In the genomic region with DNA sequence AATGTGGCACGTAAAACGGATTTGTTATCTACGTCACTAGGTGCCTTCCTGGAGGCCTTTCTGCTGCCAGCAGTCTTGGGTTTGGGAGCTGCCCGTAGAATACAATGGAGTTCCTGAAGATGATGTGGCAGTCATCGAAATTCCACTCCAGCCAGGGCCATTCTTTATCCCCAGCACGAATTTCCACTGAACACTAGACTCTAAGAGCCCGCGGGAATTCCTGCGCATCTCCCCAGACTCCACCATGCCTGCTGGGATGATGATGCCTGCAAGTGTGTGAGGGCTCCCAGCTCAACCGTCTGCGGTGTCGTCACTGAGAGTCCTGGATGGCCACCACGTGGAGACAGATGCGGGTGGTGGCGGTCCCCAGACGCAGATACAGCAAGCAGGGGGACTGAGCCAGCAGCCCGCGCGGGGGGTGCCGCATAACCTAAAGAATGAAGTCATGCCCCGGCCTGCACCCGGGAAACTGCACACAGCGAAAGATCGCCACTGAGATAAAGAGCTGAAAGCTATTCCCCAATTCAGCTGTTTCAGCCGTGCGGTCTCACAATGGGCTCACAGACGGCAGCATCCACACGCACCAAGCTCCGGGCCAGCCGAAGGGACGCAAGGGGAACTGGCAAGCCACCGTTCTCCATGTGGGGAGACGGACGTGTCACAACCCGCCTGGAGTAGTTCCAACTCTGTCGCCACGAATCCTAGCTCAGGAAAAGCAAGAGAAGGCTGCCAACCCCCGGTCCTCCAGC, we compare ENCODE assay signal across 13 cellular contexts. TPM values are rescaled to one million over a fixed set of nuclear protein-coding genes. Genes with fewer than 3 reads are reported as not detected.
DNase-seq lines count a peak whose midpoint lies in the region; ATAC-seq, FAIRE-seq and TF ChIP-seq lines count a peak whose summit lies in the region.
"Had no signal": no experiment of that assay in that cellular context is flagged by ENCODE, and none has a peak within 500 bp of the region (broad histone marks: within the 10 kb centered on the region; RNA-seq: fewer than 3 reads in every experiment).

No MANE protein-coding gene starts in this region.

- H2BK15ac ChIP-seq in mesenchymal stem cell (ENCODE audit: low read depth, poor library complexity, severe bottlenecking): no peak overlapping the region

- H3K27ac ChIP-seq in SK-N-SH (ENCODE audit: low read depth in 2 of 2, low read length in 1 of 2): peak overlapping the region in 1 of 2 experiments; percentile 84; a peak in 2 of 4 replicates
- peak overlapping the region; percentile 64 to 80 (median 72) for H3K27ac ChIP-seq in esophagus muscularis mucosa (replicated peaks in 1 of 4)
- H3K27ac ChIP-seq in mesenchymal stem cell (ENCODE audit: low read length, poor library complexity, severe bottlenecking): no peak overlapping the region
- H3K27ac ChIP-seq in thoracic aorta: peak overlapping the region; percentile 75 to 80
- H3K27ac ChIP-seq: C4-2B had no signal

- peak overlapping the region; percentile 18 for H2AK5ac ChIP-seq in mesenchymal stem cell (ENCODE audit: low read length, severe bottlenecking)

- peak; percentile 45 for ATAC-seq in thoracic aorta (ENCODE audit: insufficient number of reproducible peaks, low FRiP score, low read depth)
- ATAC-seq in HG03457 (IDR thresholded peaks at IDR 0.05; ENCODE audit: unreplicated experiment): no peak
- ATAC-seq in GM18498 (IDR thresholded peaks at IDR 0.05; ENCODE audit: unreplicated experiment): no peak
- ATAC-seq: activated T-cell treated with anti-CD3 and anti-CD28 coated beads, Interleukin-2, amount 50 U/mL, for 72 hours had no signal

- H3K27me3 ChIP-seq in SK-N-SH (ENCODE audit: insufficient read depth) (no peaks in the 10 kb centered on the region), esophagus muscularis mucosa (no peaks in the 10 kb centered on the region), mesenchymal stem cell (ENCODE audit: control insufficient read depth in 1 of 2, insufficient read depth in 1 of 2, low read length in 2 of 2) (no peaks in the 10 kb centered on the region), thoracic aorta (replicated peaks; ENCODE audit: insufficient read depth) (no peaks in the 10 kb centered on the region)

- H4K8ac ChIP-seq in mesenchymal stem cell (ENCODE audit: low read length): no peak overlapping the region

- CTCF ChIA-PET in SK-N-SH (lab: Yijun Ruan, JAX): interaction anchor here (0.8 to 2.2 kb wide), 4 partner anchors 16 to 39 kb away, joined by 3 to 9 read pairs (median 3); no protein-coding TSS in a partner anchor

- peaks cover 25% of the 10 kb centered on the region; the same call in 1 of the 2 replicates for H4K20me1 ChIP-seq in SK-N-SH (ENCODE audit: insufficient read depth)

- no peak overlapping the region for H3K18ac ChIP-seq in mesenchymal stem cell (ENCODE audit: low read depth in 1 of 2, low read length in 2 of 2)

- no peak for FAIRE-seq in frontal cortex (lab: Jason Lieb, UNC)
- FAIRE-seq: GM18507 had no signal

- H3K4me2 ChIP-seq in SK-N-SH (no peak overlapping the region), mesenchymal stem cell (ENCODE audit: low read length, poor library complexity, severe bottlenecking) (no peak overlapping the region)

- H4K91ac ChIP-seq in mesenchymal stem cell (ENCODE audit: low read length): no peak overlapping the region

- POLR2A ChIA-PET in SK-N-SH (lab: Yijun Ruan, JAX): interaction anchor here (0.7 kb wide), 1 partner anchor 57 kb away, joined by 3 read pairs; no protein-coding TSS in a partner anchor

- H2BK120ac ChIP-seq in mesenchymal stem cell (ENCODE audit: low read depth, low read length): no peak overlapping the region

- peaks cover 0 to 56% of the 10 kb centered on the region in 2 experiments; a peak in 3 of 4 replicates for H3K4me1 ChIP-seq in SK-N-SH (ENCODE audit: control insufficient read depth in 1 of 2, insufficient read depth in 2 of 2, low read depth in 1 of 2, low read length in 1 of 2)
- peaks cover 96 to 100% (median 99%) of the 10 kb centered on the region in 4 donors for H3K4me1 ChIP-seq in esophagus muscularis mucosa
- H3K4me1 ChIP-seq in mesenchymal stem cell (ENCODE audit: control insufficient read depth, insufficient read depth, low read depth, low read length): peaks cover 48% of the 10 kb centered on the region
- H3K4me1 ChIP-seq in thoracic aorta (ENCODE audit: control insufficient read depth in 1 of 2, low read depth in 2 of 2): peaks cover 64 to 97% of the 10 kb centered on the region in 2 donors

- H3K9me3 ChIP-seq in SK-N-SH (no peaks in the 10 kb centered on the region), esophagus muscularis mucosa (no peaks in the 10 kb centered on the region), mesenchymal stem cell (ENCODE audit: control insufficient read depth, low read length) (no peaks in the 10 kb centered on the region), thoracic aorta (no peaks in the 10 kb centered on the region)

- intact Hi-C loops in esophagus muscularis mucosa (cut with DNase I): loop anchor here (5.0 kb wide), 1 partner anchor 36 kb away; no protein-coding TSS in a partner anchor

- TF ChIP-seq CTCF in SK-N-SH (IDR thresholded peaks at IDR 0.05) (no peak), esophagus muscularis mucosa (IDR thresholded peaks at IDR 0.05) (no peak), thoracic aorta (IDR thresholded peaks at IDR 0.05) (no peak)

- no peak overlapping the region for H3K14ac ChIP-seq in mesenchymal stem cell (ENCODE audit: low read length in 2 of 2)

- no peak overlapping the region for H3K4ac ChIP-seq in mesenchymal stem cell (ENCODE audit: low read depth in 1 of 2, low read length in 2 of 2)

- peaks cover 97% of the 10 kb centered on the region for H3K79me2 ChIP-seq in SK-N-SH (ENCODE audit: insufficient read depth)

- H3K9me2 ChIP-seq in SK-N-SH: no peaks in the 10 kb centered on the region

- H3K79me1 ChIP-seq in mesenchymal stem cell (replicated peaks; ENCODE audit: low read length, poor library complexity, severe bottlenecking): peaks cover 13% of the 10 kb centered on the region

- no peak overlapping the region for H3K23ac ChIP-seq in mesenchymal stem cell (ENCODE audit: low read length in 2 of 2)

- no peak for TF ChIP-seq RAD21 in SK-N-SH (IDR thresholded peaks at IDR 0.05; ENCODE audit: low read length)

- H3K4me3 ChIP-seq in SK-N-SH (ENCODE audit: low read depth in 2 of 2, low read length in 1 of 2) (no peak overlapping the region), esophagus muscularis mucosa (peak overlapping the region in 2 of 4 donors; percentile 3 to 5), mesenchymal stem cell (ENCODE audit: insufficient read depth in 1 of 2, low read depth in 1 of 2, low read length in 2 of 2) (no peak overlapping the region), thoracic aorta (peak overlapping the region; percentile 53)

- TF ChIP-seq EP300 in SK-N-SH (IDR thresholded peaks at IDR 0.05; ENCODE audit: borderline replicate concordance in 1 of 2, low read depth in 1 of 2, low read length in 1 of 2): no peak
- no peak for TF ChIP-seq EP300 in esophagus muscularis mucosa (IDR thresholded peaks at IDR 0.05)

- no peak overlapping the region for H2BK5ac ChIP-seq in mesenchymal stem cell (ENCODE audit: low read depth, low read length, poor library complexity, severe bottlenecking)

- H3K9ac ChIP-seq in SK-N-SH: no peak overlapping the region
- H3K9ac ChIP-seq in mesenchymal stem cell (ENCODE audit: low read length): no peak overlapping the region

- H2BK12ac ChIP-seq in mesenchymal stem cell (ENCODE audit: low read length in 2 of 2): no peak overlapping the region

- DNase-seq in SK-N-SH: peak; percentile 60
- DNase-seq in esophagus muscularis mucosa (ENCODE audit: extremely low spot score): peak; percentile 88
- DNase-seq in mesenchymal stem cell: no peak
- DNase-seq in thoracic aorta (ENCODE audit: low spot score): peak; percentile 69
- no peak for DNase-seq in frontal cortex (ENCODE audit: low spot score in 2 of 2)
- DNase-seq in NCI-H446 treated with DMSO at 0.1 percent for 48 hours (lab: John Stamatoyannopoulos, UW): no peak
- DNase-seq: activated CD4-positive, alpha-beta T cell treated with anti-CD3 and anti-CD28 coated beads for 1 hour; activated T-cell treated with anti-CD3 and anti-CD28 coated beads, Interleukin-2, amount 50 U/mL, for 72 hours; NCI-H1930 had no signal

- H3F3A ChIP-seq in SK-N-SH (replicated peaks; ENCODE audit: insufficient read depth): peaks cover 10% of the 10 kb centered on the region

- H3K36me3 ChIP-seq in SK-N-SH (replicated peaks in 1 of 2; ENCODE audit: control insufficient read depth in 1 of 2, insufficient read depth in 2 of 2, low read length in 1 of 2): peaks cover 0 to 11% of the 10 kb centered on the region in 2 experiments
- H3K36me3 ChIP-seq in esophagus muscularis mucosa: peaks cover 0 to 5% (median 2%) of the 10 kb centered on the region in 4 donors
- peaks cover 5 to 44% of the 10 kb centered on the region in 2 experiments for H3K36me3 ChIP-seq in mesenchymal stem cell (ENCODE audit: control insufficient read depth in 1 of 2, insufficient read depth in 2 of 2, low read depth in 1 of 2, low read length in 2 of 2)
- H3K36me3 ChIP-seq in thoracic aorta: no peaks in the 10 kb centered on the region

- TF ChIP-seq POLR2A in esophagus muscularis mucosa (IDR thresholded peaks at IDR 0.05; ENCODE audit: low read depth): no peak

- H2AFZ ChIP-seq in SK-N-SH (ENCODE audit: low read depth) (no peak overlapping the region), mesenchymal stem cell (ENCODE audit: low read depth, low read length) (no peak overlapping the region)

- WGBS in SK-N-SH (ENCODE audit: low lambda C conversion rate): 62% methylated on average over 33 of the region's 38 CpGs
- 76% methylated on average over 27 of the region's 38 CpGs for WGBS in esophagus muscularis mucosa
- WGBS in mesenchymal stem cell: 91% methylated on average over 38 of the region's 38 CpGs

RNA-seq across cellular contexts. Expression of a gene that starts 41.1 kb away (rescaled TPM):
- 28.2 and 30.3 TPM in 2 replicates for polyA plus RNA-seq in SK-N-SH (2012; rRNA removed)
- polyA plus RNA-seq in SK-N-SH (2012; cell fraction: cytosol; rRNA removed): 28.1 and 32.5 TPM in 2 replicates
- polyA plus RNA-seq in SK-N-SH (2012; cell fraction: nucleus; rRNA removed): 48.2 and 61.1 TPM in 2 replicates
- total RNA-seq in esophagus muscularis mucosa: 100 to 1,000 TPM; 328 to 578 (median 405) TPM
- 2,271 TPM for polyA plus RNA-seq in mesenchymal stem cell (2013, experiment 1 of 2)
- 2,270 TPM for polyA plus RNA-seq in mesenchymal stem cell (2013, experiment 2 of 2)
- 100 to 1,000 TPM; 505 to 852 TPM for total RNA-seq in thoracic aorta
- total RNA-seq in frontal cortex: 65.2 TPM

RNA-seq across cellular contexts. Expression of a gene that starts 41.2 kb away (rescaled TPM):
- polyA plus RNA-seq in SK-N-SH (2012; rRNA removed): 61.1 and 137 TPM in 2 replicates
- polyA plus RNA-seq in SK-N-SH (2012; cell fraction: cytosol; rRNA removed): 42.5 and 60.6 TPM in 2 replicates
- polyA plus RNA-seq in SK-N-SH (2012; cell fraction: nucleus; rRNA removed): 103 and 166 TPM in 2 replicates
- total RNA-seq in esophagus muscularis mucosa (100 to 1,000 TPM; 419 to 931 (median 555) TPM), thoracic aorta (1,000 to 10,000 TPM in 1 of 2 donors, 100 to 1,000 TPM in 1; 999 to 1,135 TPM), frontal cortex (47.3 TPM)
- polyA plus RNA-seq in mesenchymal stem cell (2013, experiment 1 of 2): 2,099 TPM
- polyA plus RNA-seq in mesenchymal stem cell (2013, experiment 2 of 2): 2,053 TPM
- total RNA-seq: activated T-cell treated with anti-CD3 and anti-CD28 coated beads, Interleukin-2, amount 50 U/mL, for 72 hours had no signal

Comparison
In these comparisons a context has a peak if more than half of its experiments do, and no peak if none do; other contexts are left out.
1. DNase-seq: peak in SK-N-SH (single experiment), esophagus muscularis mucosa (single experiment) and thoracic aorta (single experiment); none in mesenchymal stem cell (single experiment), frontal cortex (0 of 2) and NCI-H446 treated with DMSO at 0.1 percent for 48 hours (single experiment).